In the genomic region with DNA sequence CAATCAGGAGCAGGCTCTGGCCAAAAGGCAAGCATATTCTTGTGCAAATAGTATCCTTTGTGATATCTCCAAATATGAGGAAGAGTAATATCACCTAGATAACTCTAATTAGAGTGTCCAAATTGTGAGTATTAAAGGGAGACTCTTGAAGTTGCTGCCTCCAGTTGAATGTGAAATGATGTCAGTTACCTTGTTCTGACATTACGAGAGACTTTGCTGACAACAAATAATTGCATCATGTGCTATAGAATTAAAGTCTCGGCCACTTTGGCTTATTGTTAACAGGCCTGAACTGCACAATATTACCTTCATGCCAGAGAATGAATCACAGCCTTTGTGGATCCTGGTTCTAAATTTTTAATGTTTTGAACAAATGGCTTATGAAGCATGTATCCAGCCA, we compare ENCODE assay signal across 24 cellular contexts.
"Had no signal": no experiment of that assay in that cellular context is flagged by ENCODE, and none has a peak within 500 bp of the region (broad histone marks: within the 10 kb centered on the region; RNA-seq: fewer than 3 reads in every experiment).

No MANE protein-coding gene starts in this region.

- H3K27me3 ChIP-seq: adrenal gland, esophagus muscularis mucosa, heart right ventricle, left lung, ovary, spleen, tibial nerve had no signal

- H3K27ac ChIP-seq: adrenal gland, esophagus muscularis mucosa, heart right ventricle, left lung, spleen, tibial nerve had no signal

- H3K9me3 ChIP-seq: adrenal gland, esophagus muscularis mucosa, heart right ventricle, left lung, ovary, tibial nerve had no signal

- H3K4me3 ChIP-seq: adrenal gland, esophagus muscularis mucosa, heart right ventricle, left lung, lung, ovary, spleen, tibial nerve had no signal

- H3K36me3 ChIP-seq: adrenal gland, ovary had no signal

- DNase-seq: activated B cell treated with CpG ODN at 0.5 μM for 24 hours; activated CD8-positive, alpha-beta memory T cell treated with anti-CD3 and anti-CD28 coated beads, Interleukin-2, amount 10 ng/mL, durations not matched to agents 7 days and 5 days; activated CD8-positive, alpha-beta T cell treated with anti-CD3 and anti-CD28 coated beads, Interleukin-2, amount 10 ng/mL, durations not matched to agents 7 days and 5 days; activated naive CD4-positive, alpha-beta T cell treated with Interleukin-2 at 50 U/mL for 16 hours; activated T-cell treated with anti-CD3 and anti-CD28 coated beads, Interleukin-2, amount 50 U/mL, for 72 hours; adrenal gland; aorta; caudate nucleus; cortex of kidney; effector memory CD8-positive, alpha-beta T cell; foreskin melanocyte; heart right ventricle; kidney glomerular epithelial cell; left lung; naive B cell; ovary; right cardiac atrium; spleen; stimulated activated naive CD4-positive, alpha-beta T cell; SW 1271; T-helper 9 cell had no signal

- H3K4me1 ChIP-seq: esophagus muscularis mucosa, left lung, tibial nerve had no signal

- ATAC-seq: activated CD8-positive, alpha-beta memory T cell treated with anti-CD3 and anti-CD28 coated beads, Interleukin-2, amount 10 ng/mL, durations not matched to agents 7 days and 5 days; activated CD8-positive, alpha-beta T cell treated with anti-CD3 and anti-CD28 coated beads, Interleukin-2, amount 10 ng/mL, durations not matched to agents 7 days and 5 days; activated T-cell treated with anti-CD3 and anti-CD28 coated beads, Interleukin-2, amount 50 U/mL, for 72 hours; effector memory CD8-positive, alpha-beta T cell; heart right ventricle; left lung; right cardiac atrium had no signal
